Comparison of ENCODE assay signal across 1 cellular context in the genomic region with DNA sequence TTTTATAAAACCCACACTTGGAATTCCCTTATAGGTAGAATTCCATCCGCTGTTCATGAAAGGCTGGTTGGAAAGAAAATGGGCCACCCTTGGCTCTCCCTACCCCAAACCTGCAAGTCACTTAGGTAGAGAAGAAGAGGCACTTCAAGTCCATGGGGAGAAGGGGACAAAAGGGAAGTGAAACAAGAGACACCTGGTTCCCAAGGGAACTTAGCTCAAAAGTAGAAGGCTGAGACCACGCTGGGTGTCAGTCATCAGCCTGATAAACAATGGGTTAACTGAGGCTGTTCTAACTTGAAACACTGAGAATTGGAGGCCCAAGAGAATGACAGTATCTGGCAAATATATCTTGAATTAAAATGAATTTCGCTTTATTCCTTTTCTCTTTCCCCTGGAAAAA.
TF ChIP-seq lines count a peak whose summit lies in the region.

No MANE protein-coding gene starts in this region.

TF ChIP-seq in GM12878, 131 proteins besides CTCF, POLR2A, EP300 and RAD21 (continued from another document):
- TF ChIP-seq TCF3 (IDR thresholded peaks at IDR 0.05; ENCODE audit: borderline replicate concordance, insufficient read depth, low read depth, low read length) (no peak), CREM (IDR thresholded peaks at IDR 0.05; ENCODE audit: low read depth) (no peak), GABPA (IDR thresholded peaks at IDR 0.05; ENCODE audit: low read depth) (no peak), TCF12 (IDR thresholded peaks at IDR 0.05; ENCODE audit: low read depth, low read length) (no peak), SMAD5 (IDR thresholded peaks at IDR 0.05; ENCODE audit: low read depth) (no peak), FOXK2 (IDR thresholded peaks at IDR 0.05) (no peak), SRF (IDR thresholded peaks at IDR 0.05; ENCODE audit: low read depth in 2 of 2, low read length in 2 of 2) (no peak), SPI1 (IDR thresholded peaks at IDR 0.05; ENCODE audit: borderline replicate concordance, insufficient read depth, low read depth, low read length) (peak; percentile 85), PAX8 (IDR thresholded peaks at IDR 0.05) (no peak), KLF5 (IDR thresholded peaks at IDR 0.05; ENCODE audit: partially characterized antibody) (no peak), ASH2L (IDR thresholded peaks at IDR 0.05; ENCODE audit: borderline replicate concordance, low read depth) (no peak), RELA (IDR thresholded peaks at IDR 0.05; ENCODE audit: borderline replicate concordance, partially characterized antibody) (no peak), TAF1 (IDR thresholded peaks at IDR 0.05; ENCODE audit: borderline replicate concordance, low read depth, low read length) (no peak), POLR2AphosphoS2 (IDR thresholded peaks at IDR 0.05; ENCODE audit: low read depth, low read length) (no peak), MYC (IDR thresholded peaks at IDR 0.05; ENCODE audit: insufficient read depth, insufficient read length, insufficient replicate concordance, low read length, severe bottlenecking) (no peak), IKZF1 (conservative IDR thresholded peaks at IDR 0.05) (0 out of 2 replicates have a peak, but pooled peaks have one; percentile 26), ZNF24 (IDR thresholded peaks at IDR 0.05) (no peak), KDM1A (IDR thresholded peaks at IDR 0.05; ENCODE audit: borderline replicate concordance) (no peak), CHD1 (IDR thresholded peaks at IDR 0.05; ENCODE audit: low read depth, low read length) (no peak), CREB1 (IDR thresholded peaks at IDR 0.05; ENCODE audit: low read depth) (no peak), CBX5 (IDR thresholded peaks at IDR 0.05; ENCODE audit: low read depth) (no peak), MEF2B (IDR thresholded peaks at IDR 0.05; ENCODE audit: partially characterized antibody, poor library complexity, severe bottlenecking) (peak; percentile 73), IKZF2 (IDR thresholded peaks at IDR 0.05) (peak; percentile 30 to 45; a peak in 1 of 4 replicates)
- TF ChIP-seq, protein P1, sequence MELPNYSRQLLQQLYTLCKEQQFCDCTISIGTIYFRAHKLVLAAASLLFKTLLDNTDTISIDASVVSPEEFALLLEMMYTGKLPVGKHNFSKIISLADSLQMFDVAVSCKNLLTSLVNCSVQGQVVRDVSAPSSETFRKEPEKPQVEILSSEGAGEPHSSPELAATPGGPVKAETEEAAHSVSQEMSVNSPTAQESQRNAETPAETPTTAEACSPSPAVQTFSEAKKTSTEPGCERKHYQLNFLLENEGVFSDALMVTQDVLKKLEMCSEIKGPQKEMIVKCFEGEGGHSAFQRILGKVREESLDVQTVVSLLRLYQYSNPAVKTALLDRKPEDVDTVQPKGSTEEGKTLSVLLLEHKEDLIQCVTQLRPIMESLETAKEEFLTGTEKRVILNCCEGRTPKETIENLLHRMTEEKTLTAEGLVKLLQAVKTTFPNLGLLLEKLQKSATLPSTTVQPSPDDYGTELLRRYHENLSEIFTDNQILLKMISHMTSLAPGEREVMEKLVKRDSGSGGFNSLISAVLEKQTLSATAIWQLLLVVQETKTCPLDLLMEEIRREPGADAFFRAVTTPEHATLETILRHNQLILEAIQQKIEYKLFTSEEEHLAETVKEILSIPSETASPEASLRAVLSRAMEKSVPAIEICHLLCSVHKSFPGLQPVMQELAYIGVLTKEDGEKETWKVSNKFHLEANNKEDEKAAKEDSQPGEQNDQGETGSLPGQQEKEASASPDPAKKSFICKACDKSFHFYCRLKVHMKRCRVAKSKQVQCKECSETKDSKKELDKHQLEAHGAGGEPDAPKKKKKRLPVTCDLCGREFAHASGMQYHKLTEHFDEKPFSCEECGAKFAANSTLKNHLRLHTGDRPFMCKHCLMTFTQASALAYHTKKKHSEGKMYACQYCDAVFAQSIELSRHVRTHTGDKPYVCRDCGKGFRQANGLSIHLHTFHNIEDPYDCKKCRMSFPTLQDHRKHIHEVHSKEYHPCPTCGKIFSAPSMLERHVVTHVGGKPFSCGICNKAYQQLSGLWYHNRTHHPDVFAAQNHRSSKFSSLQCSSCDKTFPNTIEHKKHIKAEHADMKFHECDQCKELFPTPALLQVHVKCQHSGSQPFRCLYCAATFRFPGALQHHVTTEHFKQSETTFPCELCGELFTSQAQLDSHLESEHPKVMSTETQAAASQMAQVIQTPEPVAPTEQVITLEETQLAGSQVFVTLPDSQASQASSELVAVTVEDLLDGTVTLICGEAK (IDR thresholded peaks at IDR 0.05; ENCODE audit: borderline replicate concordance) = no peak
- TF ChIP-seq, protein P2, sequence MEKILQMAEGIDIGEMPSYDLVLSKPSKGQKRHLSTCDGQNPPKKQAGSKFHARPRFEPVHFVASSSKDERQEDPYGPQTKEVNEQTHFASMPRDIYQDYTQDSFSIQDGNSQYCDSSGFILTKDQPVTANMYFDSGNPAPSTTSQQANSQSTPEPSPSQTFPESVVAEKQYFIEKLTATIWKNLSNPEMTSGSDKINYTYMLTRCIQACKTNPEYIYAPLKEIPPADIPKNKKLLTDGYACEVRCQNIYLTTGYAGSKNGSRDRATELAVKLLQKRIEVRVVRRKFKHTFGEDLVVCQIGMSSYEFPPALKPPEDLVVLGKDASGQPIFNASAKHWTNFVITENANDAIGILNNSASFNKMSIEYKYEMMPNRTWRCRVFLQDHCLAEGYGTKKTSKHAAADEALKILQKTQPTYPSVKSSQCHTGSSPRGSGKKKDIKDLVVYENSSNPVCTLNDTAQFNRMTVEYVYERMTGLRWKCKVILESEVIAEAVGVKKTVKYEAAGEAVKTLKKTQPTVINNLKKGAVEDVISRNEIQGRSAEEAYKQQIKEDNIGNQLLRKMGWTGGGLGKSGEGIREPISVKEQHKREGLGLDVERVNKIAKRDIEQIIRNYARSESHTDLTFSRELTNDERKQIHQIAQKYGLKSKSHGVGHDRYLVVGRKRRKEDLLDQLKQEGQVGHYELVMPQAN (conservative IDR thresholded peaks at IDR 0.05) = no peak
- TF ChIP-seq, protein P3, sequence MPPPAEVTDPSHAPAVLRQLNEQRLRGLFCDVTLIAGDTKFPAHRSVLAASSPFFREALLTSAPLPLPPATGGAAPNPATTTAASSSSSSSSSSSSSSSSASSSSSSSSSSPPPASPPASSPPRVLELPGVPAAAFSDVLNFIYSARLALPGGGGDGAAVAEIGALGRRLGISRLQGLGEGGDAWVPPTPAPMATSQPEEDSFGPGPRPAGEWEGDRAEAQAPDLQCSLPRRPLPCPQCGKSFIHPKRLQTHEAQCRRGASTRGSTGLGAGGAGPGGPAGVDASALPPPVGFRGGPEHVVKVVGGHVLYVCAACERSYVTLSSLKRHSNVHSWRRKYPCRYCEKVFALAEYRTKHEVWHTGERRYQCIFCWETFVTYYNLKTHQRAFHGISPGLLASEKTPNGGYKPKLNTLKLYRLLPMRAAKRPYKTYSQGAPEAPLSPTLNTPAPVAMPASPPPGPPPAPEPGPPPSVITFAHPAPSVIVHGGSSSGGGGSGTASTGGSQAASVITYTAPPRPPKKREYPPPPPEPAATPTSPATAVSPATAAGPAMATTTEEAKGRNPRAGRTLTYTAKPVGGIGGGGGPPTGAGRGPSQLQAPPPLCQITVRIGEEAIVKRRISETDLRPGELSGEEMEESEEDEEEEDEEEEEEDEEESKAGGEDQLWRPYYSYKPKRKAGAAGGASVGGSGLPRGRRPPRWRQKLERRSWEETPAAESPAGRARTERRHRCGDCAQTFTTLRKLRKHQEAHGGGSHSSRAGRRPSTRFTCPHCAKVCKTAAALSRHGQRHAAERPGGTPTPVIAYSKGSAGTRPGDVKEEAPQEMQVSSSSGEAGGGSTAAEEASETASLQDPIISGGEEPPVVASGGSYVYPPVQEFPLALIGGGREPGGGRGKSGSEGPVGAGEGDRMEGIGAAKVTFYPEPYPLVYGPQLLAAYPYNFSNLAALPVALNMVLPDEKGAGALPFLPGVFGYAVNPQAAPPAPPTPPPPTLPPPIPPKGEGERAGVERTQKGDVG (CRISPR knock-in tag; IDR thresholded peaks at IDR 0.05) = no peak
- TF ChIP-seq, protein P4, sequence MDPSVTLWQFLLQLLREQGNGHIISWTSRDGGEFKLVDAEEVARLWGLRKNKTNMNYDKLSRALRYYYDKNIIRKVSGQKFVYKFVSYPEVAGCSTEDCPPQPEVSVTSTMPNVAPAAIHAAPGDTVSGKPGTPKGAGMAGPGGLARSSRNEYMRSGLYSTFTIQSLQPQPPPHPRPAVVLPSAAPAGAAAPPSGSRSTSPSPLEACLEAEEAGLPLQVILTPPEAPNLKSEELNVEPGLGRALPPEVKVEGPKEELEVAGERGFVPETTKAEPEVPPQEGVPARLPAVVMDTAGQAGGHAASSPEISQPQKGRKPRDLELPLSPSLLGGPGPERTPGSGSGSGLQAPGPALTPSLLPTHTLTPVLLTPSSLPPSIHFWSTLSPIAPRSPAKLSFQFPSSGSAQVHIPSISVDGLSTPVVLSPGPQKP (IDR thresholded peaks at IDR 0.05; ENCODE audit: low read depth, low read length) = no peak
- TF ChIP-seq, protein P5, sequence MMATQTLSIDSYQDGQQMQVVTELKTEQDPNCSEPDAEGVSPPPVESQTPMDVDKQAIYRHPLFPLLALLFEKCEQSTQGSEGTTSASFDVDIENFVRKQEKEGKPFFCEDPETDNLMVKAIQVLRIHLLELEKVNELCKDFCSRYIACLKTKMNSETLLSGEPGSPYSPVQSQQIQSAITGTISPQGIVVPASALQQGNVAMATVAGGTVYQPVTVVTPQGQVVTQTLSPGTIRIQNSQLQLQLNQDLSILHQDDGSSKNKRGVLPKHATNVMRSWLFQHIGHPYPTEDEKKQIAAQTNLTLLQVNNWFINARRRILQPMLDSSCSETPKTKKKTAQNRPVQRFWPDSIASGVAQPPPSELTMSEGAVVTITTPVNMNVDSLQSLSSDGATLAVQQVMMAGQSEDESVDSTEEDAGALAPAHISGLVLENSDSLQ (IDR thresholded peaks at IDR 0.05) = peak; percentile 78
- TF ChIP-seq, protein P6, sequence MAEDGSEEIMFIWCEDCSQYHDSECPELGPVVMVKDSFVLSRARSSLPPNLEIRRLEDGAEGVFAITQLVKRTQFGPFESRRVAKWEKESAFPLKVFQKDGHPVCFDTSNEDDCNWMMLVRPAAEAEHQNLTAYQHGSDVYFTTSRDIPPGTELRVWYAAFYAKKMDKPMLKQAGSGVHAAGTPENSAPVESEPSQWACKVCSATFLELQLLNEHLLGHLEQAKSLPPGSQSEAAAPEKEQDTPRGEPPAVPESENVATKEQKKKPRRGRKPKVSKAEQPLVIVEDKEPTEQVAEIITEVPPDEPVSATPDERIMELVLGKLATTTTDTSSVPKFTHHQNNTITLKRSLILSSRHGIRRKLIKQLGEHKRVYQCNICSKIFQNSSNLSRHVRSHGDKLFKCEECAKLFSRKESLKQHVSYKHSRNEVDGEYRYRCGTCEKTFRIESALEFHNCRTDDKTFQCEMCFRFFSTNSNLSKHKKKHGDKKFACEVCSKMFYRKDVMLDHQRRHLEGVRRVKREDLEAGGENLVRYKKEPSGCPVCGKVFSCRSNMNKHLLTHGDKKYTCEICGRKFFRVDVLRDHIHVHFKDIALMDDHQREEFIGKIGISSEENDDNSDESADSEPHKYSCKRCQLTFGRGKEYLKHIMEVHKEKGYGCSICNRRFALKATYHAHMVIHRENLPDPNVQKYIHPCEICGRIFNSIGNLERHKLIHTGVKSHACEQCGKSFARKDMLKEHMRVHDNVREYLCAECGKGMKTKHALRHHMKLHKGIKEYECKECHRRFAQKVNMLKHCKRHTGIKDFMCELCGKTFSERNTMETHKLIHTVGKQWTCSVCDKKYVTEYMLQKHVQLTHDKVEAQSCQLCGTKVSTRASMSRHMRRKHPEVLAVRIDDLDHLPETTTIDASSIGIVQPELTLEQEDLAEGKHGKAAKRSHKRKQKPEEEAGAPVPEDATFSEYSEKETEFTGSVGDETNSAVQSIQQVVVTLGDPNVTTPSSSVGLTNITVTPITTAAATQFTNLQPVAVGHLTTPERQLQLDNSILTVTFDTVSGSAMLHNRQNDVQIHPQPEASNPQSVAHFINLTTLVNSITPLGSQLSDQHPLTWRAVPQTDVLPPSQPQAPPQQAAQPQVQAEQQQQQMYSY (CRISPR knock-in tag; IDR thresholded peaks at IDR 0.05) = no peak
- TF ChIP-seq, protein P7, sequence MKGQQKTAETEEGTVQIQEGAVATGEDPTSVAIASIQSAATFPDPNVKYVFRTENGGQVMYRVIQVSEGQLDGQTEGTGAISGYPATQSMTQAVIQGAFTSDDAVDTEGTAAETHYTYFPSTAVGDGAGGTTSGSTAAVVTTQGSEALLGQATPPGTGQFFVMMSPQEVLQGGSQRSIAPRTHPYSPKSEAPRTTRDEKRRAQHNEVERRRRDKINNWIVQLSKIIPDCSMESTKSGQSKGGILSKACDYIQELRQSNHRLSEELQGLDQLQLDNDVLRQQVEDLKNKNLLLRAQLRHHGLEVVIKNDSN (IDR thresholded peaks at IDR 0.05; ENCODE audit: borderline replicate concordance, extremely low read length, insufficient read depth, low read depth, low read length) = no peak
